23 cellular contexts compared by ENCODE assay signal in the genomic region with DNA sequence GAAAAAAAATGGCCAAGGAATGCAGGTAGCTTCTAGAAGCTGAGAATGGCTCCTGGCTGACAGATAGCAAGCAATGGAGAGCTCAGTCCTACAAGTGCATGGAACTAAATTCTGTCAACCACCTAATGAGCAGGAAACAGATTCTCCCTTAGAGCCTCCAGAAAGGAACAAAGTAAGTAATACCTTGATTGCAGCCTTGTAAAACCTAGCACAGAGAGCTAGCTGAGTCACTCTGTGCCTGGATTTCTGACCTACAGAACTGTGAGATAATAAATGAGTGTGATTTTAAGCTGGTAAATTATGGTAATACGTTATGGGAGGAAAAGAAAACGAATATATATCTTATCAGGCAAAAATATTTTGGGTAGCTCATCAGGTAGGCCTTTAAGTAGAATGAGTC.
"Had no signal": no experiment of that assay in that cellular context is flagged by ENCODE, and none has a peak within 500 bp of the region (broad histone marks: within the 10 kb centered on the region; RNA-seq: fewer than 3 reads in every experiment).

No MANE protein-coding gene starts in this region.

- H3K4me1 ChIP-seq: pancreas, prostate gland, sigmoid colon, stomach, thyroid gland, tibial nerve, vagina had no signal

- H3K27ac ChIP-seq: neural progenitor cell, pancreas, prostate gland, right lobe of liver, sigmoid colon, stomach, thoracic aorta, thyroid gland, tibial nerve, vagina had no signal

- H3K9ac ChIP-seq: neural progenitor cell had no signal

- DNase-seq: naive thymus-derived CD4-positive, alpha-beta T cell; natural killer cell; pancreas; retina; right cardiac atrium; right lobe of liver; sigmoid colon; small intestine; stimulated activated CD4-positive, alpha-beta T cell treated with anti-CD3 and anti-CD28 coated beads, Interleukin-15, amount 100 ng/mL, for 24 hours; stimulated activated CD4-positive, alpha-beta T cell treated with anti-CD3 and anti-CD28 coated beads, Interleukin-2, amount 100 ng/mL, for 24 hours; stimulated activated CD4-positive, alpha-beta T cell treated with anti-CD3 and anti-CD28 coated beads, Interleukin-2, amount 100 ng/mL, for 48 hours; stimulated activated CD4-positive, alpha-beta T cell treated with anti-CD3 and anti-CD28 coated beads, Interleukin-4, amount 100 ng/mL, for 24 hours; stimulated activated naive B cell treated with anti-CD40 and anti-IgM and Interleukin-4, amounts not matched to agents 10 μg/mL and 1 μg/mL and 100 μg/mL, for 72 hours; stimulated activated naive CD4-positive, alpha-beta T cell treated with Interleukin-2 at 50 U/mL for 16 hours; stomach; thyroid gland had no signal

- H3K4me3 ChIP-seq: neural progenitor cell, pancreas, prostate gland, right lobe of liver, sigmoid colon, stomach, thoracic aorta, thyroid gland, tibial nerve, vagina had no signal

- FAIRE-seq: pancreas, small intestine, urothelium cell line had no signal

- H3K27me3 ChIP-seq: pancreas, right lobe of liver, sigmoid colon, stomach, thyroid gland, tibial nerve, vagina had no signal

- H3K36me3 ChIP-seq: neural progenitor cell, pancreas, prostate gland, right lobe of liver, sigmoid colon, stomach, thoracic aorta, thyroid gland, tibial nerve, vagina had no signal

- H2AFZ ChIP-seq: neural progenitor cell had no signal

- ATAC-seq: naive thymus-derived CD4-positive, alpha-beta T cell; natural killer cell; pancreas; right cardiac atrium; right lobe of liver; stimulated activated effector memory CD8-positive, alpha-beta T cell treated with anti-CD3 and anti-CD28 coated beads, Interleukin-12 subunit alpha, Interleukin-12 subunit beta, amount 100 ng/mL, for 72 hours; stimulated activated naive B cell treated with anti-CD40 and anti-IgM and Interleukin-4, amounts not matched to agents 10 μg/mL and 1 μg/mL and 100 μg/mL, for 72 hours had no signal

- H3K9me3 ChIP-seq: pancreas, prostate gland, right lobe of liver, sigmoid colon, stomach, thoracic aorta, thyroid gland, tibial nerve, vagina had no signal

- H3K4me2 ChIP-seq: neural progenitor cell had no signal
